Comparison of ENCODE assay signal across 8 cellular contexts in the genomic region with DNA sequence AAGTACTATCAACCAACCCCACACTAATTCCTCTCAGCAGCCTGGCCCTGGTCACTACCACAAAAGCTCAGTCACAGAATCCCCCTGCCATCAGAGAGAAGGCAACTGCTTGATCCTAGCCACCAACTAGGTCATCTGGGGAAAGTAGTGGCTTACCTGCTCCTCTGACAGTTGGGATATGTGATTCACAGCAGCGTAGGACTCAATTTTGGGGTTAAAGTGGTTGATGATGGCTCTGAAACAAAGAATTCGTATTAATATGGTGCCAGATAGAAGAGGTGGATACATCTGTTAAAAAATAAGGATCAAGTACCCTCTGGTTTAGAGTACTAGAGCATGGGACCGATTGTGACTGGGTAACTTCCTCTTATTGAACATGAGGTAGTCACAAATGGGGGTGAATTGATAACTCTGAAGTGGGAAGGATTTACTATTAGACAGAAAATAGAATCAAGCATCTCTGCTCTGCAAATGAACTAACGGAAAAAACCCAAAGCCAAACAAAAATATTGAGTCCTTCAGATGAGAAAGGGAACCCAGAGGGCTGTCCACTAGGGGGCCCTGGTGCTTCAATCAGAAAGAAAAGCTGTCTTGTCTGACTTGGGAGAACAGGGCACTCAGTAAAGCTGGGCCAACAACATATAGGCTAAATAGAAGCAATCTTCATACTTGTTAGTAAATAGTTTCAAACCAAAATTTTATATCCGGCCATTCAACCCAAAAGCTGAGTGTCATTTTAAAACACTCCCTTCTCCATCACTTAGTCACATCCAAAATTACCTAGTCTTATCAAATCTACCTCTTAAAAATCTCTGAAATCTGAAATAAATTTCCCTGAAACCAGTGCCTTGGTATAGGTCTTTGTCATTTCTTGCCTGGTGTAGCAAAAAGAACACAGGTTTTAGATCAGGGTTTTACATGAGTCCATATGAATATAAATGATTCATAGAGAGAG. TPM values are rescaled to one million over a fixed set of nuclear protein-coding genes. Genes with fewer than 3 reads are reported as not detected.
DNase-seq lines count a peak whose midpoint lies in the region; ATAC-seq, FAIRE-seq and TF ChIP-seq lines count a peak whose summit lies in the region.

No MANE protein-coding gene starts in this region.

- BruUV-seq in IMR-90 (replicated peaks; lab: Mats Ljungman, UMichigan), result no TSS peak

- no peak overlapping the region for H3K23ac ChIP-seq in IMR-90 (ENCODE audit: low read depth, low read length)

- H3K36me3 ChIP-seq in IMR-90 (ENCODE audit: control insufficient read depth, insufficient read depth, low read length) (no peaks in the 10 kb centered on the region), pancreas (no peaks in the 10 kb centered on the region), tibial nerve (peaks cover 0 to 17% (median 0%) of the 10 kb centered on the region in 3 donors)

- no peak overlapping the region for H2AFZ ChIP-seq in IMR-90 (replicated peaks; ENCODE audit: low read length, poor library complexity)

- in situ Hi-C loops in IMR-90 (cut with MboI; ENCODE audit: low sequenced_read_pairs), result loop anchor here (10.0 kb wide), 1 partner anchor 125 kb away; no protein-coding TSS in a partner anchor

- H4K8ac ChIP-seq in IMR-90 (ENCODE audit: low read depth in 2 of 2, low read length in 2 of 2), result no peak overlapping the region

- H2BK20ac ChIP-seq in IMR-90 (ENCODE audit: low read depth, low read length), result no peak overlapping the region

- TF ChIP-seq RAD21 in IMR-90 (IDR thresholded peaks at IDR 0.05; ENCODE audit: low read length), result peak; percentile 87

- H3K4ac ChIP-seq in IMR-90 (ENCODE audit: low read depth, low read length), result no peak overlapping the region

- H4K91ac ChIP-seq in IMR-90 (ENCODE audit: insufficient read depth, low read depth, low read length), result no peak overlapping the region

- no peak overlapping the region for H3K56ac ChIP-seq in IMR-90 (ENCODE audit: extremely low read depth, insufficient read depth, low read length)

- H2BK5ac ChIP-seq in IMR-90 (ENCODE audit: low read depth, low read length, poor library complexity, severe bottlenecking), result no peak overlapping the region

- TF ChIP-seq CTCF in IMR-90 (conservative IDR thresholded peaks at IDR 0.05; ENCODE audit: low read depth, low read length) (peak; percentile 90), RWPE1 (conservative IDR thresholded peaks at IDR 0.05; ENCODE audit: low read depth) (peak; percentile 62), foreskin keratinocyte (conservative IDR thresholded peaks at IDR 0.05) (peak; percentile 87), pancreas (IDR thresholded peaks at IDR 0.05) (peak; percentile 38 to 74 (median 62)), tibial nerve (IDR thresholded peaks at IDR 0.05) (peak; percentile 53 to 73 (median 63))

- H3K4me1 ChIP-seq in IMR-90 (ENCODE audit: control insufficient read depth, insufficient read depth, low read length) (no peaks in the 10 kb centered on the region), foreskin keratinocyte (peaks cover 9% of the 10 kb centered on the region), pancreas (no peaks in the 10 kb centered on the region), tibial nerve (no peaks in the 10 kb centered on the region)

- peaks cover 3% of the 10 kb centered on the region for H3K36me3 Mint-ChIP-seq in activated T-helper 2 cell treated with anti-CD3 and anti-CD28 coated beads, Interferon-gamma antibody, Interleukin-2, Interleukin-4, amounts not matched to agents 10 μg/mL and 5 μg/mL and 100 μg/mL, durations not matched to agents 14 hours and 24 hours and 36 hours (ENCODE audit: low read depth)

- CTCF ChIA-PET in IMR-90 (lab: Yijun Ruan, JAX) (interaction anchor here (0.5 to 3.7 kb wide), 17 partner anchors 9 to 165 kb away, joined by 3 to 23 read pairs (median 4); no protein-coding TSS in a partner anchor), RWPE1 (lab: Yijun Ruan, JAX) (interaction anchor here (0.6 to 2.4 kb wide), 29 partner anchors 9 to 1029 kb away, joined by 3 to 20 read pairs (median 4); no protein-coding TSS in a partner anchor)

- H3K4me3 Mint-ChIP-seq in activated T-helper 2 cell treated with anti-CD3 and anti-CD28 coated beads, Interferon-gamma antibody, Interleukin-2, Interleukin-4, amounts not matched to agents 10 μg/mL and 5 μg/mL and 100 μg/mL, durations not matched to agents 14 hours and 24 hours and 36 hours (ENCODE audit: low read depth), result no peak overlapping the region

- peak; percentile 97 for ATAC-seq in IMR-90 (ENCODE audit: low read depth)
- peak; percentile 41 for ATAC-seq in foreskin keratinocyte
- ATAC-seq in pancreas, result peak; percentile 53 to 86 (median 78)

- H3K27ac ChIP-seq in IMR-90 (ENCODE audit: insufficient read depth, low read length) (no peak overlapping the region), RWPE1 (no peak overlapping the region), foreskin keratinocyte (no peak overlapping the region), pancreas (no peak overlapping the region), tibial nerve (no peak overlapping the region)

- no peak overlapping the region for H3K27ac Mint-ChIP-seq in activated T-helper 2 cell treated with anti-CD3 and anti-CD28 coated beads, Interferon-gamma antibody, Interleukin-2, Interleukin-4, amounts not matched to agents 10 μg/mL and 5 μg/mL and 100 μg/mL, durations not matched to agents 14 hours and 24 hours and 36 hours

- dilution Hi-C loops in IMR-90 (cut with HindIII; ENCODE audit: low sequenced_read_pairs, unreplicated experiment), result no loop called here

- no peaks in the 10 kb centered on the region for H3K27me3 ChIP-seq in IMR-90 (ENCODE audit: control insufficient read depth, insufficient read depth, low read length)
- no peaks in the 10 kb centered on the region for H3K27me3 ChIP-seq in foreskin keratinocyte
- no peaks in the 10 kb centered on the region for H3K27me3 ChIP-seq in pancreas
- H3K27me3 ChIP-seq in tibial nerve, result no peaks in the 10 kb centered on the region

- TF ChIP-seq EP300 in tibial nerve (IDR thresholded peaks at IDR 0.05), result no peak

- POLR2A ChIA-PET in IMR-90 (lab: Charles Lee; ENCODE audit: unreplicated experiment) (no interaction called here), RWPE1 (lab: Yijun Ruan, JAX; ENCODE audit: low non-redundant PET) (no interaction called here)

- no peak overlapping the region for H2AK9ac ChIP-seq in IMR-90 (replicated peaks; ENCODE audit: low read depth, low read length, poor library complexity)

- no peak overlapping the region for H2BK15ac ChIP-seq in IMR-90 (ENCODE audit: low read depth, low read length)

- peak; percentile 11 to 47 for DNase-seq in NCI-H524 (lab: John Stamatoyannopoulos, UW)
- DNase-seq in NCI-H524 treated with DMSO at 0.1 percent for 48 hours (lab: John Stamatoyannopoulos, UW), result no peak
- DNase-seq in IMR-90, result peak; percentile 78
- peak; percentile 72 for DNase-seq in RWPE1 (ENCODE audit: low spot score)
- peak; percentile 53 for DNase-seq in activated T-helper 2 cell treated with anti-CD3 and anti-CD28 coated beads, Interferon-gamma antibody, Interleukin-2, Interleukin-4, amounts not matched to agents 10 μg/mL and 5 μg/mL and 100 μg/mL, durations not matched to agents 14 hours and 24 hours and 36 hours (ENCODE audit: low spot score)
- peak in 1 of 2 donors; percentile 44 for DNase-seq in foreskin keratinocyte
- DNase-seq in pancreas, result peak in 5 of 6 donors; percentile 12 to 80 (median 56)
- DNase-seq in tibial nerve (ENCODE audit: low spot score in 2 of 2), result peak; percentile 38 to 70

- no peaks in the 10 kb centered on the region for H3K9me3 Mint-ChIP-seq in activated T-helper 2 cell treated with anti-CD3 and anti-CD28 coated beads, Interferon-gamma antibody, Interleukin-2, Interleukin-4, amounts not matched to agents 10 μg/mL and 5 μg/mL and 100 μg/mL, durations not matched to agents 14 hours and 24 hours and 36 hours

- H3K4me1 Mint-ChIP-seq in activated T-helper 2 cell treated with anti-CD3 and anti-CD28 coated beads, Interferon-gamma antibody, Interleukin-2, Interleukin-4, amounts not matched to agents 10 μg/mL and 5 μg/mL and 100 μg/mL, durations not matched to agents 14 hours and 24 hours and 36 hours (ENCODE audit: low read depth), result peaks cover 3% of the 10 kb centered on the region

- H3K14ac ChIP-seq in IMR-90 (replicated peaks; ENCODE audit: low read depth, low read length), result no peak overlapping the region

- peak overlapping the region; percentile 5; the same call in 1 of the 2 replicates for H2AK5ac ChIP-seq in IMR-90 (ENCODE audit: low read depth, low read length)

- H4K20me1 ChIP-seq in IMR-90 (ENCODE audit: insufficient read depth, low read length), result no peaks in the 10 kb centered on the region

- H3K4me3 ChIP-seq in IMR-90 (ENCODE audit: insufficient read depth, low read depth, low read length), result no peak overlapping the region
- H3K4me3 ChIP-seq in pancreas, result no peak overlapping the region
- no peak overlapping the region for H3K4me3 ChIP-seq in tibial nerve

- peaks cover 0 to 10% of the 10 kb centered on the region in 2 experiments; a peak in 2 of 4 replicates for H3K79me1 ChIP-seq in IMR-90 (ENCODE audit: low read depth in 1 of 2, low read length in 2 of 2)

- no peak overlapping the region for H3K4me2 ChIP-seq in IMR-90 (ENCODE audit: low read depth, low read length)

- no peak overlapping the region for H4K5ac ChIP-seq in IMR-90 (ENCODE audit: low read depth, low read length)

- H3K27me3 Mint-ChIP-seq in activated T-helper 2 cell treated with anti-CD3 and anti-CD28 coated beads, Interferon-gamma antibody, Interleukin-2, Interleukin-4, amounts not matched to agents 10 μg/mL and 5 μg/mL and 100 μg/mL, durations not matched to agents 14 hours and 24 hours and 36 hours (ENCODE audit: low read depth), result no peaks in the 10 kb centered on the region

- 100% methylated on average over 1 of the region's 5 CpGs; no CpG with 5 or more reads in 1 of the 2 experiments for WGBS in IMR-90 (ENCODE audit: extremely low coverage in 2 of 2, insufficient read length in 1 of 2), 2 experiments
- WGBS in pancreas, 2 donors, result 55 to 65% methylated on average over 5 of the region's 5 CpGs
- WGBS in tibial nerve, 2 donors, result 44 to 54% methylated on average over 5 of the region's 5 CpGs

- H3K9me3 ChIP-seq in IMR-90 (ENCODE audit: control insufficient read depth, insufficient read depth, low read length), result no peaks in the 10 kb centered on the region
- H3K9me3 ChIP-seq in pancreas, result no peaks in the 10 kb centered on the region
- no peaks in the 10 kb centered on the region for H3K9me3 ChIP-seq in tibial nerve

- FAIRE-seq in pancreas (lab: Jason Lieb, UNC), result peak; percentile 9

- H3K18ac ChIP-seq in IMR-90 (ENCODE audit: low read depth, low read length), result no peak overlapping the region

- no peak overlapping the region for H3K9ac ChIP-seq in IMR-90 (ENCODE audit: low read depth, low read length)

- no peak overlapping the region for H2BK120ac ChIP-seq in IMR-90 (ENCODE audit: low read depth, low read length)

- TF ChIP-seq POLR2A in IMR-90 (IDR thresholded peaks at IDR 0.05; ENCODE audit: low read depth, low read length) (no peak), tibial nerve (IDR thresholded peaks at IDR 0.05) (no peak)

- no peaks in the 10 kb centered on the region; the same call in 1 of the 2 replicates for H3K9me1 ChIP-seq in IMR-90 (ENCODE audit: insufficient read depth, low read length)

- intact Hi-C loops in IMR-90 (cut with micrococcal nuclease), result loop anchor here (1.0 kb wide), 3 partner anchors 49 to 183 kb away; no protein-coding TSS in a partner anchor
- intact Hi-C loops in activated T-helper 2 cell treated with anti-CD3 and anti-CD28 coated beads, Interferon-gamma antibody, Interleukin-2, Interleukin-4, amounts not matched to agents 10 μg/mL and 5 μg/mL and 100 μg/mL, durations not matched to agents 14 hours and 24 hours and 36 hours (cut with micrococcal nuclease), result loop anchor here (1.0 to 2.0 kb wide), 3 partner anchors 49 to 184 kb away; no protein-coding TSS in a partner anchor
- intact Hi-C loops in pancreas (cut with DNase I), result no loop called here

RNA-seq across cellular contexts. Expression of a gene that starts 45.9 kb away (rescaled TPM):
- total RNA-seq in IMR-90 (2012; rRNA removed), result under 0.01 TPM in 1 of 2 replicates, not detected in the other
- 0.53 and 0.87 TPM in 2 replicates for polyA plus RNA-seq in IMR-90 (2012; rRNA removed)
- 0.03 and 0.05 TPM in 2 replicates for polyA plus RNA-seq in IMR-90 (2012; cell fraction: cytosol; rRNA removed)
- polyA plus RNA-seq in IMR-90 (2012; cell fraction: nucleus; rRNA removed; ENCODE audit: low replicate concordance), result 3.9 and 6.9 TPM in 2 replicates
- total RNA-seq in activated T-helper 2 cell treated with anti-CD3 and anti-CD28 coated beads, Interferon-gamma antibody, Interleukin-2, Interleukin-4, amounts not matched to agents 10 μg/mL and 5 μg/mL and 100 μg/mL, durations not matched to agents 14 hours and 24 hours and 36 hours, result 3.2 TPM in 2 replicates
- 0.42 and 0.44 TPM in 2 replicates for total RNA-seq in foreskin keratinocyte
- polyA plus RNA-seq in foreskin keratinocyte, result 0.37 and 0.45 TPM in 2 replicates
- total RNA-seq in pancreas, result 1 to 10 TPM in 4 of 6 donors, under 1 TPM in 2; 0.67 to 2.2 (median 1.2) TPM
- 1 to 10 TPM; 1.8 to 3.0 TPM for polyA plus RNA-seq in pancreas
- total RNA-seq in tibial nerve, result 10 to 100 TPM in 3 of 4 donors, 1 to 10 TPM in 1; 6.1 to 63.9 (median 37.2) TPM

Comparison
In these comparisons a context has a peak if more than half of its experiments do, and no peak if none do; other contexts are left out.
1. ATAC-seq: peak in every context shown above with its lines; median percentile 97 in IMR-90; 78 in pancreas; 41 in foreskin keratinocyte.
2. intact Hi-C loops: an anchor here in IMR-90 (1.0 kb wide) and activated T-helper 2 cell treated with anti-CD3 and anti-CD28 coated beads, Interferon-gamma antibody, Interleukin-2, Interleukin-4, amounts not matched to agents 10 μg/mL and 5 μg/mL and 100 μg/mL, durations not matched to agents 14 hours and 24 hours and 36 hours (1.0 to 2.0 kb wide); none called in pancreas.